Comparison of ENCODE assay signal across 8 cellular contexts in the genomic region with DNA sequence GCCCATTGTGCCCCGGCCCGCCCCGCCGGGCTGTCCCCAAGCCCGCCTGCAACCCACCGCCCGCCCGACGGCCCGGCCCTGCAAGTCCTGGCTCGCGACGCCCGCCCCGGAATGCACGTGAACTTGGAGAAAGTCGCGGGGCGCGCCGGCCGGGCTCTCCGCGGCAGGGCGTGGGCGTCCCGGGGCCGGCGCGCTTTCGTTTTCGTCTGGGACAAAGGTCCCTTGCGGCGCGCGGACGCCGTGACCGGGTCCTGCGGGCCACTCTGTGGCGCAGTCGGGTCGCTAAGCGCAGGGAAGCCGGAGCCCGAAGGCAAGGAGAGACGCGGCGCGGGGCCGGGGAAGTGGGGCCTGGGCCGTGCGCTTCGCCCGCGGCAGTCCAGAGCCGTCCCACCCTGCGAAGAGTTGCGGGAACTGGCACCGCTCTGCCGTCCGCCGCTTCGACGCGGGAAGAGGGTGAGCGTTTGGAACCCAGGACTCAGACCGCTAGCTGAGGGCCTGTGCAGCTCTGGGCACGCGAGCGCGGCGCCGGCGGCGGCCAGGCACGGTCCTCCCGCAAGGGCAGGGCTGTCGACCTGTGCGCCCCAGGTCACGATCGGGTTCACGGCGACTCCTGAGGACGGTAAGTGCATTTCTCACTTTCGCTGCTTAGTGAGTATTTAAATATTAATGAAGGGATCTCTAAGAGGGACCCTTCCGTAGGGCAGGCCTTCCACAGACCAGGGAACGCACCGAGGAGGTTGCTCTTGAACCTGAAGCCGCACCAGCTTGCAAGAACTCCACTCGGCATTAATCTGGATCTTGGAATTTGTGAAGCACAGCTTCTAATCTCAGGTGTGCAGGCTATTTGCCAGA.
DNase-seq lines count a peak whose midpoint lies in the region; ATAC-seq and TF ChIP-seq lines count a peak whose summit lies in the region.

No MANE protein-coding gene starts in this region.

- 0% methylated on average over 3 of the region's 91 CpGs; no CpG with 5 or more reads in 1 of the 2 donors for WGBS in gastroesophageal sphincter (ENCODE audit: low coverage in 1 of 2), 2 donors

- H3K9me3 ChIP-seq in gastroesophageal sphincter = no peaks in the 10 kb centered on the region

- no peak for TF ChIP-seq EP300 in gastroesophageal sphincter (IDR thresholded peaks at IDR 0.05)

- H3K4me1 Mint-ChIP-seq in osteocyte (ENCODE audit: unreplicated experiment) = peaks cover 64% of the 10 kb centered on the region

- DNase-seq in Kasumi-1 (lab: John Stamatoyannopoulos, UW) = peak; percentile 46 to 48
- DNase-seq in activated T-cell treated with anti-CD3 and anti-CD28 coated beads, Interleukin-2, amount 50 U/mL, for 48 hours = peak; percentile 66 to 72
- DNase-seq in osteocyte (ENCODE audit: extremely low spot score, unreplicated experiment) = no peak
- no peak for DNase-seq in NCI-H2029 (lab: John Stamatoyannopoulos, UW)
- DNase-seq in NAMALWA (ENCODE audit: low spot score) = no peak
- no peak for DNase-seq in NCI-H226

- no peak for TF ChIP-seq CTCF in gastroesophageal sphincter (IDR thresholded peaks at IDR 0.05)
- TF ChIP-seq CTCF in osteocyte (IDR thresholded peaks at IDR 0.05) = no peak

- H3K36me3 Mint-ChIP-seq in osteocyte (ENCODE audit: unreplicated experiment) = peaks cover 35% of the 10 kb centered on the region

- ATAC-seq in gastroesophageal sphincter = no peak

- H3K4me1 ChIP-seq in gastroesophageal sphincter = peaks cover 0 to 64% (median 24%) of the 10 kb centered on the region in 3 donors

- H3K4me3 ChIP-seq in gastroesophageal sphincter = peak overlapping the region; percentile 63 to 91

- peak overlapping the region; percentile 85 for H3K27ac Mint-ChIP-seq in osteocyte (ENCODE audit: unreplicated experiment)

- no peaks in the 10 kb centered on the region for H3K27me3 Mint-ChIP-seq in osteocyte (ENCODE audit: unreplicated experiment)

- no peaks in the 10 kb centered on the region for H3K36me3 ChIP-seq in gastroesophageal sphincter

- H3K9me3 Mint-ChIP-seq in osteocyte (ENCODE audit: unreplicated experiment) = no peaks in the 10 kb centered on the region

- H3K27ac ChIP-seq in gastroesophageal sphincter = peak overlapping the region; percentile 91 to 99 (median 98)

- TF ChIP-seq POLR2A in GM15510 (IDR thresholded peaks at IDR 0.05; ENCODE audit: borderline replicate concordance, extremely low read depth, insufficient read length) (peak; percentile 53), gastroesophageal sphincter (IDR thresholded peaks at IDR 0.05) (no peak)

- H3K4me3 Mint-ChIP-seq in osteocyte (ENCODE audit: unreplicated experiment) = peak overlapping the region; percentile 89

- H3K27me3 ChIP-seq in gastroesophageal sphincter = no peaks in the 10 kb centered on the region

Comparison
In these comparisons a context has a peak if more than half of its experiments do, and no peak if none do; other contexts are left out.
1. DNase-seq: peak in Kasumi-1 (2 of 2) and activated T-cell treated with anti-CD3 and anti-CD28 coated beads, Interleukin-2, amount 50 U/mL, for 48 hours (2 of 2); none in osteocyte (single experiment), NCI-H2029 (single experiment), NAMALWA (single experiment) and NCI-H226 (single experiment).